Comparison of ENCODE assay signal across 25 cellular contexts in genomic region chr6:108968325-108968724, GRCh38.
A peak's percentile ranks its signal among the peaks of the same experiment; 100 is the strongest.
DNase-seq lines count a peak whose midpoint lies in the region; ATAC-seq, FAIRE-seq and TF ChIP-seq lines count a peak whose summit lies in the region.
"Had no signal": no experiment of that assay in that cellular context is flagged by ENCODE, and none has a peak within 500 bp of the region (broad histone marks: within the 10 kb centered on the region; RNA-seq: fewer than 3 reads in every experiment).

No MANE protein-coding gene starts in this region.

- TF ChIP-seq POLR2A in K562 (conservative IDR thresholded peaks at IDR 0.05), result no peak

- FAIRE-seq in K562 (lab: Jason Lieb, UNC), result no peak
- FAIRE-seq: GM19239 had no signal

- H3K9me3 Mint-ChIP-seq in CD14-positive monocyte, result peaks cover 0 to 3% (median 0%) of the 10 kb centered on the region in 7 donors
- no peaks in the 10 kb centered on the region for H3K9me3 Mint-ChIP-seq in activated T-helper 1 cell treated with anti-CD3 and anti-CD28 coated beads, Interleukin-12 subunit alpha, Interleukin-12 subunit beta, Interleukin-2, Interleukin-4 antibody, amounts not matched to agents 30 ng/mL and 10 ng/mL and 1 ng/mL, durations not matched to agents 14 hours and 24 hours and 36 hours
- H3K9me3 Mint-ChIP-seq in activated CD4-positive, alpha-beta T cell treated with anti-CD3 and anti-CD28 coated beads, Interleukin-2, amount 10 ng/mL, durations not matched to agents 24 days and 14 days, result no peaks in the 10 kb centered on the region
- H3K9me3 Mint-ChIP-seq: activated naive CD8-positive, alpha-beta T cell treated with anti-CD3 and anti-CD28 coated beads, Interleukin-2, amount 10 ng/mL, durations not matched to agents 7 days and 5 days; CD4-positive, alpha-beta T cell; central memory CD8-positive, alpha-beta T cell; mesothelial cell of epicardium; naive thymus-derived CD4-positive, alpha-beta T cell; stimulated activated naive CD8-positive, alpha-beta T cell treated with anti-CD3 and anti-CD28 coated beads, Interleukin-15, Interleukin-2, amounts not matched to agents 100 ng/mL and 50 ng/mL, for 24 hours; T-helper 1 cell treated with Interleukin-12 subunit alpha and Interleukin-12 subunit beta and Interleukin-4 antibody, amounts not matched to agents 30 μg/mL and 1 μg/mL, for 36 hours had no signal

- H3K9me1 ChIP-seq in K562 (ENCODE audit: control insufficient read depth, insufficient read depth, low read length), result no peaks in the 10 kb centered on the region

- intact Hi-C loops in CD14-positive monocyte (cut with micrococcal nuclease) (loop anchor here in 1 of 2 donors (5.0 to 10.0 kb wide), 3 partner anchors 44 to 401 kb away; no protein-coding TSS in a partner anchor), K562 (cut with micrococcal nuclease) (no loop called here)
- intact Hi-C loops in activated T-helper 1 cell treated with anti-CD3 and anti-CD28 coated beads, Interleukin-12 subunit alpha, Interleukin-12 subunit beta, Interleukin-2, Interleukin-4 antibody, amounts not matched to agents 30 ng/mL and 10 ng/mL and 1 ng/mL, durations not matched to agents 14 hours and 24 hours and 36 hours (cut with micrococcal nuclease), result no loop called here
- intact Hi-C loops in activated CD4-positive, alpha-beta T cell treated with anti-CD3 and anti-CD28 coated beads, Interleukin-2, amount 10 ng/mL, durations not matched to agents 24 days and 14 days (cut with micrococcal nuclease), result no loop called here

- H3K27ac Mint-ChIP-seq in CD14-positive monocyte, result peak overlapping the region; percentile 78 to 95 (median 87)
- H3K27ac Mint-ChIP-seq in activated T-helper 1 cell treated with anti-CD3 and anti-CD28 coated beads, Interleukin-12 subunit alpha, Interleukin-12 subunit beta, Interleukin-2, Interleukin-4 antibody, amounts not matched to agents 30 ng/mL and 10 ng/mL and 1 ng/mL, durations not matched to agents 14 hours and 24 hours and 36 hours, result no peak overlapping the region
- H3K27ac Mint-ChIP-seq in activated CD4-positive, alpha-beta T cell treated with anti-CD3 and anti-CD28 coated beads, Interleukin-2, amount 10 ng/mL, durations not matched to agents 24 days and 14 days, result no peak overlapping the region
- H3K27ac Mint-ChIP-seq: activated naive CD8-positive, alpha-beta T cell treated with anti-CD3 and anti-CD28 coated beads, Interleukin-2, amount 10 ng/mL, durations not matched to agents 7 days and 5 days; CD4-positive, alpha-beta T cell; mesothelial cell of epicardium; stimulated activated naive CD8-positive, alpha-beta T cell treated with anti-CD3 and anti-CD28 coated beads, Interleukin-15, Interleukin-2, amounts not matched to agents 100 ng/mL and 50 ng/mL, for 24 hours; T-helper 1 cell treated with Interleukin-12 subunit alpha and Interleukin-12 subunit beta and Interleukin-4 antibody, amounts not matched to agents 30 μg/mL and 1 μg/mL, for 36 hours had no signal

- CTCF ChIA-PET in K562 (lab: Yijun Ruan, JAX; ENCODE audit: low intra/inter-chr PET ratio), result no interaction called here

- 0 out of 4 replicates have a peak overlapping the region, but pooled peaks of 1 of the 2 experiments have one; percentile 69 for H3K9ac ChIP-seq in K562 (ENCODE audit: insufficient read depth in 1 of 2, low read depth in 2 of 2, low read length in 2 of 2)

- ATAC-seq in K562, result no peak; the same call in 2 of the 3 replicates
- ATAC-seq: left lobe of liver had no signal

- 0 out of 2 replicates have a peak overlapping the region, but pooled peaks have one; percentile 1 for H2AFZ ChIP-seq in K562 (ENCODE audit: low read depth, low read length)

- H4K20me1 ChIP-seq in K562 (replicated peaks; ENCODE audit: control insufficient read depth, insufficient read depth, low read length), result no peaks in the 10 kb centered on the region

- H3K4me1 ChIP-seq in K562 (replicated peaks in 1 of 2; ENCODE audit: control insufficient read depth in 2 of 2, insufficient read depth in 2 of 2, low read length in 2 of 2) (peaks cover 0 to 8% of the 10 kb centered on the region in 2 experiments; a peak in 4 of 5 replicates), neutrophil (ENCODE audit: control insufficient read depth in 1 of 2, insufficient read depth in 1 of 2, low read depth in 1 of 2, low read length in 1 of 2) (peaks cover 40 to 41% of the 10 kb centered on the region in 2 experiments)

- no peak overlapping the region for H3K4me3 ChIP-seq in H7 (ENCODE audit: insufficient read depth, low read depth, low read length)
- H3K4me3 ChIP-seq in K562, result no peak overlapping the region
- peak overlapping the region in 1 of 2 experiments; percentile 26 for H3K4me3 ChIP-seq in neutrophil (ENCODE audit: low read depth in 1 of 2, low read length in 1 of 2)
- H3K4me3 ChIP-seq: ovary had no signal

- H3K27ac ChIP-seq in K562 (ENCODE audit: extremely low read depth, low read depth, low read length) (no peak overlapping the region), neutrophil (peak overlapping the region; percentile 85)
- H3K27ac ChIP-seq: ovary, VCaP had no signal

- DNase-seq in CD14-positive monocyte (ENCODE audit: low spot score) (no peak), H7 (peak; percentile 57), K562 (ENCODE audit: extremely low read depth in 1 of 4, low spot score in 3 of 4) (no peak), hypothalamus (lab: John Stamatoyannopoulos, UW) (no peak)
- no peak for DNase-seq in activated T-helper 1 cell treated with anti-CD3 and anti-CD28 coated beads, Interleukin-12 subunit alpha, Interleukin-12 subunit beta, Interleukin-2, Interleukin-4 antibody, amounts not matched to agents 30 ng/mL and 10 ng/mL and 1 ng/mL, durations not matched to agents 14 hours and 24 hours and 36 hours (ENCODE audit: low spot score)
- no peak for DNase-seq in activated CD4-positive, alpha-beta T cell treated with anti-CD3 and anti-CD28 coated beads, Interleukin-2, amount 10 ng/mL, durations not matched to agents 24 days and 14 days
- DNase-seq: activated CD4-positive, alpha-beta T cell treated with anti-CD3 and anti-CD28 coated beads, Interleukin-2, amount 50 U/mL, for 4 hours; activated CD8-positive, alpha-beta memory T cell treated with anti-CD3 and anti-CD28 coated beads, Interleukin-2, amount 50 U/mL, for 48 hours; activated naive CD8-positive, alpha-beta T cell treated with anti-CD3 and anti-CD28 coated beads, Interleukin-2, amount 10 ng/mL, durations not matched to agents 7 days and 5 days; CD4-positive, alpha-beta T cell; EL; MM.1S; naive thymus-derived CD4-positive, alpha-beta T cell; NCI-H1436 treated with DMSO at 0.1 percent for 48 hours; NCI-H524; ovary; stimulated activated CD4-positive, alpha-beta T cell treated with anti-CD3 and anti-CD28 coated beads, Interleukin-15, amount 100 ng/mL, for 24 hours had no signal

- POLR2A ChIA-PET in K562 (lab: Yijun Ruan, JAX), result interaction anchor here (1.2 to 2.0 kb wide), 2 partner anchors 12 to 18 kb away, joined by 4 to 7 read pairs; no protein-coding TSS in a partner anchor

- no TSS peak for BruUV-seq in K562 (replicated peaks; lab: Mats Ljungman, UMichigan)

- in situ Hi-C loops in K562 (cut with MboI), result no loop called here

- H3K4me1 Mint-ChIP-seq in CD14-positive monocyte, result peaks cover 33% of the 10 kb centered on the region
- peaks cover 18% of the 10 kb centered on the region for H3K4me1 Mint-ChIP-seq in activated T-helper 1 cell treated with anti-CD3 and anti-CD28 coated beads, Interleukin-12 subunit alpha, Interleukin-12 subunit beta, Interleukin-2, Interleukin-4 antibody, amounts not matched to agents 30 ng/mL and 10 ng/mL and 1 ng/mL, durations not matched to agents 14 hours and 24 hours and 36 hours (ENCODE audit: low read depth)
- H3K4me1 Mint-ChIP-seq in activated CD4-positive, alpha-beta T cell treated with anti-CD3 and anti-CD28 coated beads, Interleukin-2, amount 10 ng/mL, durations not matched to agents 24 days and 14 days, result peaks cover 10% of the 10 kb centered on the region

- H3K27me3 ChIP-seq in H7 (ENCODE audit: control insufficient read depth, insufficient read depth, low read length), result no peaks in the 10 kb centered on the region
- H3K27me3 ChIP-seq in K562 (ENCODE audit: control insufficient read depth in 2 of 2, insufficient read depth in 2 of 2, low read length in 2 of 2), result peaks cover 0 to 23% of the 10 kb centered on the region in 2 experiments; a peak in 1 of 5 replicates
- no peaks in the 10 kb centered on the region for H3K27me3 ChIP-seq in neutrophil
- H3K27me3 ChIP-seq: ovary had no signal

- no peak overlapping the region for H3K4me2 ChIP-seq in K562 (ENCODE audit: insufficient read depth, low read length)

- peaks cover 0 to 3% of the 10 kb centered on the region in 2 donors for H3K36me3 Mint-ChIP-seq in CD14-positive monocyte
- H3K36me3 Mint-ChIP-seq in activated T-helper 1 cell treated with anti-CD3 and anti-CD28 coated beads, Interleukin-12 subunit alpha, Interleukin-12 subunit beta, Interleukin-2, Interleukin-4 antibody, amounts not matched to agents 30 ng/mL and 10 ng/mL and 1 ng/mL, durations not matched to agents 14 hours and 24 hours and 36 hours (ENCODE audit: low read depth), result no peaks in the 10 kb centered on the region
- no peaks in the 10 kb centered on the region for H3K36me3 Mint-ChIP-seq in activated CD4-positive, alpha-beta T cell treated with anti-CD3 and anti-CD28 coated beads, Interleukin-2, amount 10 ng/mL, durations not matched to agents 24 days and 14 days (ENCODE audit: low read depth)

- H3K36me3 ChIP-seq in H7 (replicated peaks; ENCODE audit: control insufficient read depth, insufficient read depth, low read length) (no peaks in the 10 kb centered on the region), K562 (ENCODE audit: control insufficient read depth, insufficient read depth, low read length) (no peaks in the 10 kb centered on the region), neutrophil (no peaks in the 10 kb centered on the region)
- H3K36me3 ChIP-seq: ovary had no signal

- no peak overlapping the region for H3K4me3 Mint-ChIP-seq in CD14-positive monocyte
- no peak overlapping the region for H3K4me3 Mint-ChIP-seq in activated T-helper 1 cell treated with anti-CD3 and anti-CD28 coated beads, Interleukin-12 subunit alpha, Interleukin-12 subunit beta, Interleukin-2, Interleukin-4 antibody, amounts not matched to agents 30 ng/mL and 10 ng/mL and 1 ng/mL, durations not matched to agents 14 hours and 24 hours and 36 hours
- H3K4me3 Mint-ChIP-seq in activated CD4-positive, alpha-beta T cell treated with anti-CD3 and anti-CD28 coated beads, Interleukin-2, amount 10 ng/mL, durations not matched to agents 24 days and 14 days, result no peak overlapping the region
- H3K4me3 Mint-ChIP-seq: activated naive CD8-positive, alpha-beta T cell treated with anti-CD3 and anti-CD28 coated beads, Interleukin-2, amount 10 ng/mL, durations not matched to agents 7 days and 5 days; CD4-positive, alpha-beta T cell; central memory CD8-positive, alpha-beta T cell; mesothelial cell of epicardium; naive thymus-derived CD4-positive, alpha-beta T cell; stimulated activated naive CD8-positive, alpha-beta T cell treated with anti-CD3 and anti-CD28 coated beads, Interleukin-15, Interleukin-2, amounts not matched to agents 100 ng/mL and 50 ng/mL, for 24 hours; T-helper 1 cell treated with Interleukin-12 subunit alpha and Interleukin-12 subunit beta and Interleukin-4 antibody, amounts not matched to agents 30 μg/mL and 1 μg/mL, for 36 hours had no signal

- H3K9me3 ChIP-seq in K562 (replicated peaks; ENCODE audit: control insufficient read depth, insufficient read depth, low read depth, low read length), result no peaks in the 10 kb centered on the region
- no peaks in the 10 kb centered on the region for H3K9me3 ChIP-seq in neutrophil
- H3K9me3 ChIP-seq: ovary had no signal

- WGBS in K562 (ENCODE audit: insufficient coverage, low coverage, missing lambda C conversion rate), result 31% methylated on average over 7 of the region's 7 CpGs

- peaks cover 0 to 3% (median 2%) of the 10 kb centered on the region in 3 donors for H3K27me3 Mint-ChIP-seq in CD14-positive monocyte (ENCODE audit: low read depth in 3 of 3)
- H3K27me3 Mint-ChIP-seq in activated T-helper 1 cell treated with anti-CD3 and anti-CD28 coated beads, Interleukin-12 subunit alpha, Interleukin-12 subunit beta, Interleukin-2, Interleukin-4 antibody, amounts not matched to agents 30 ng/mL and 10 ng/mL and 1 ng/mL, durations not matched to agents 14 hours and 24 hours and 36 hours (ENCODE audit: insufficient read depth), result peaks cover 4% of the 10 kb centered on the region
- H3K27me3 Mint-ChIP-seq in activated CD4-positive, alpha-beta T cell treated with anti-CD3 and anti-CD28 coated beads, Interleukin-2, amount 10 ng/mL, durations not matched to agents 24 days and 14 days, result no peaks in the 10 kb centered on the region
- H3K27me3 Mint-ChIP-seq: activated naive CD8-positive, alpha-beta T cell treated with anti-CD3 and anti-CD28 coated beads, Interleukin-2, amount 10 ng/mL, durations not matched to agents 7 days and 5 days; CD4-positive, alpha-beta T cell; central memory CD8-positive, alpha-beta T cell; stimulated activated naive CD8-positive, alpha-beta T cell treated with anti-CD3 and anti-CD28 coated beads, Interleukin-15, Interleukin-2, amounts not matched to agents 100 ng/mL and 50 ng/mL, for 24 hours had no signal

- no peak for TF ChIP-seq RAD21 in K562 (CRISPR knock-in tag; conservative IDR thresholded peaks at IDR 0.05 in 1 of 2, IDR thresholded peaks at IDR 0.05 in 1 of 2)

- no peaks in the 10 kb centered on the region for H3K79me2 ChIP-seq in K562 (ENCODE audit: control insufficient read depth, insufficient read depth, low read length)

- no peak for TF ChIP-seq EP300 in K562 (IDR thresholded peaks at IDR 0.05; ENCODE audit: low read length)

- no peak for TF ChIP-seq CTCF in CD14-positive monocyte (IDR thresholded peaks at IDR 0.05)
- no peak for TF ChIP-seq CTCF in K562 (IDR thresholded peaks at IDR 0.05 in 2 of 3, conservative IDR thresholded peaks at IDR 0.05 in 1 of 3; ENCODE audit: insufficient read depth in 2 of 3, low read depth in 1 of 3, low read length in 3 of 3)
- no peak for TF ChIP-seq CTCF in neutrophil (IDR thresholded peaks at IDR 0.05)

Comparison
In these comparisons a context has a peak if more than half of its experiments do, and no peak if none do; other contexts are left out.
1. H3K27ac Mint-ChIP-seq: peak in CD14-positive monocyte (7 of 7); none in activated T-helper 1 cell treated with anti-CD3 and anti-CD28 coated beads, Interleukin-12 subunit alpha, Interleukin-12 subunit beta, Interleukin-2, Interleukin-4 antibody, amounts not matched to agents 30 ng/mL and 10 ng/mL and 1 ng/mL, durations not matched to agents 14 hours and 24 hours and 36 hours (single experiment) and activated CD4-positive, alpha-beta T cell treated with anti-CD3 and anti-CD28 coated beads, Interleukin-2, amount 10 ng/mL, durations not matched to agents 24 days and 14 days (single experiment).